ENCODE assay signal across 10 cellular contexts in the genomic region with DNA sequence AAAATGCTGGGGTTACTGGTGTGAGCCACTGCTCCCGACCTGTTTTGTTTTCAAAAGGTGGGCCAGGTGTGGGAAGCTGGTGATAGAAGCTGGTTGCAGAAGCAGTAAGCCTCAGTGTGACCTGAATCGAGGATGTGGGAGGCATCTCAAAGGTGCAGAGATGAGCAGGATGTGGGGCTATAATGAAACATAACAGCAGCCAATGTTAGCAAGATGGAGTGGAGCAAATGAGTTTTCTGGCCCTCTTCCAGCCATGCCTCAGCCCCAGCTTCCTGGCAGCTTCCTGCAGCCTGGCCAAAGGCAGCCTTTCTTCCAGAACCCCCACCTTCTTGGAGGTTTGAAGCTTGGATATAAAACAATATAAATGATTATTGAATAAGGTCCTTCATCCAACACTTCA.
DNase-seq lines count a peak whose midpoint lies in the region; ATAC-seq and TF ChIP-seq lines count a peak whose summit lies in the region.
"Had no signal": no experiment of that assay in that cellular context is flagged by ENCODE, and none has a peak within 500 bp of the region (broad histone marks: within the 10 kb centered on the region; RNA-seq: fewer than 3 reads in every experiment).

No MANE protein-coding gene starts in this region.

- no peak overlapping the region for H3K18ac ChIP-seq in H9 (ENCODE audit: insufficient read length, low read depth, low read length)

- no peak overlapping the region for H3K56ac ChIP-seq in H9 (ENCODE audit: insufficient read length, low read depth, low read length)

- H2BK12ac ChIP-seq in H9 (ENCODE audit: insufficient read length, low read depth, low read length): no peak overlapping the region

- peak overlapping the region; percentile 92 for H3K27ac Mint-ChIP-seq in activated CD8-positive, alpha-beta T cell treated with anti-CD3 and anti-CD28 coated beads, Interleukin-2, amount 10 ng/mL, durations not matched to agents 7 days and 5 days
- H3K27ac Mint-ChIP-seq in endodermal cell: no peak overlapping the region
- H3K27ac Mint-ChIP-seq in H9: no peak overlapping the region; a peak in 1 of 7 replicates

- peak overlapping the region; percentile 31 for H3K4me3 Mint-ChIP-seq in activated CD8-positive, alpha-beta T cell treated with anti-CD3 and anti-CD28 coated beads, Interleukin-2, amount 10 ng/mL, durations not matched to agents 7 days and 5 days
- H3K4me3 Mint-ChIP-seq in endodermal cell (no peak overlapping the region), H9 (no peak overlapping the region)

- H3K14ac ChIP-seq in H9 (ENCODE audit: insufficient read depth, low read length): no peak overlapping the region; the same call in 1 of the 2 replicates

- TF ChIP-seq CTCF in endodermal cell (conservative IDR thresholded peaks at IDR 0.05) (no peak), thyroid gland (IDR thresholded peaks at IDR 0.05) (no peak), H9 (conservative IDR thresholded peaks at IDR 0.05) (no peak)

- no peak overlapping the region for H4K5ac ChIP-seq in H9 (ENCODE audit: insufficient read length, low read depth, low read length)

- intact Hi-C loops in left cardiac atrium (cut with DNase I): no loop called here
- intact Hi-C loops in cardiac septum (cut with DNase I): no loop called here
- intact Hi-C loops in thyroid gland (cut with DNase I): no loop called here

- H3T11ph ChIP-seq in H9 (ENCODE audit: low read length): no peak overlapping the region

- H3K36me3 Mint-ChIP-seq in activated CD8-positive, alpha-beta T cell treated with anti-CD3 and anti-CD28 coated beads, Interleukin-2, amount 10 ng/mL, durations not matched to agents 7 days and 5 days (ENCODE audit: low read depth): peaks cover 35% of the 10 kb centered on the region
- H3K36me3 Mint-ChIP-seq in endodermal cell (ENCODE audit: low read depth) (no peaks in the 10 kb centered on the region), H9 (ENCODE audit: insufficient read depth in 1 of 3, low read depth in 3 of 3) (peaks cover 0 to 13% (median 9%) of the 10 kb centered on the region in 3 experiments; a peak in 4 of 7 replicates)

- no peak for TF ChIP-seq POLR2A in thyroid gland (IDR thresholded peaks at IDR 0.05)

- H3K27ac ChIP-seq in endodermal cell (ENCODE audit: low read depth, low read length): no peak overlapping the region
- no peak overlapping the region for H3K27ac ChIP-seq in thyroid gland
- H3K27ac ChIP-seq in H9 (ENCODE audit: insufficient read length, low read depth, low read length): no peak overlapping the region
- H3K27ac ChIP-seq: epithelial cell of prostate had no signal

- H2BK20ac ChIP-seq in H9 (ENCODE audit: low read depth, low read length, poor library complexity, severe bottlenecking): no peak overlapping the region

- WGBS in endodermal cell (ENCODE audit: insufficient coverage in 1 of 2, insufficient read length in 1 of 2), 2 experiments: 86 to 92% methylated on average over 2 of the region's 2 CpGs
- 63 to 73% methylated on average over 2 of the region's 2 CpGs for WGBS in thyroid gland, 2 donors
- WGBS in H9 (ENCODE audit: extremely low coverage, insufficient read length, low lambda C conversion rate): no CpG with 5 or more reads among the region's 2 CpGs

- H3K9me3 Mint-ChIP-seq in activated CD8-positive, alpha-beta T cell treated with anti-CD3 and anti-CD28 coated beads, Interleukin-2, amount 10 ng/mL, durations not matched to agents 7 days and 5 days (ENCODE audit: insufficient read depth): peaks cover 11% of the 10 kb centered on the region
- peaks cover 17% of the 10 kb centered on the region for H3K9me3 Mint-ChIP-seq in endodermal cell
- H3K9me3 Mint-ChIP-seq in H9: peaks cover 13 to 15% of the 10 kb centered on the region in 2 experiments

- H3K23me2 ChIP-seq in H9 (ENCODE audit: insufficient read length, low read depth, low read length, poor library complexity, severe bottlenecking): no peaks in the 10 kb centered on the region

- H2BK5ac ChIP-seq in H9 (ENCODE audit: insufficient read length, low read length): no peak overlapping the region

- peak; percentile 34 for DNase-seq in left cardiac atrium
- DNase-seq in cardiac septum (ENCODE audit: low spot score): no peak
- DNase-seq in activated CD8-positive, alpha-beta T cell treated with anti-CD3 and anti-CD28 coated beads, Interleukin-2, amount 10 ng/mL, durations not matched to agents 7 days and 5 days: peak; percentile 66
- DNase-seq in endodermal cell: peak; percentile 5
- peak; percentile 14 for DNase-seq in thyroid gland
- no peak for DNase-seq in iPS-NIHi7 (ENCODE audit: extremely low spot score)
- DNase-seq in H9: no peak

- H3K9me3 ChIP-seq in endodermal cell (ENCODE audit: control insufficient read depth, low read length) (peaks cover 13% of the 10 kb centered on the region), thyroid gland (no peaks in the 10 kb centered on the region), H9 (ENCODE audit: control insufficient read depth, low read depth, low read length) (peaks cover 5% of the 10 kb centered on the region)

- no peak overlapping the region for H3K4ac ChIP-seq in H9 (ENCODE audit: low read depth, low read length)

- H4K91ac ChIP-seq in H9 (ENCODE audit: insufficient read length, low read depth, low read length): no peak overlapping the region

- H3K27me3 Mint-ChIP-seq in activated CD8-positive, alpha-beta T cell treated with anti-CD3 and anti-CD28 coated beads, Interleukin-2, amount 10 ng/mL, durations not matched to agents 7 days and 5 days (ENCODE audit: low read depth): no peaks in the 10 kb centered on the region
- H3K27me3 Mint-ChIP-seq in endodermal cell (ENCODE audit: insufficient read depth) (peaks cover 2% of the 10 kb centered on the region), H9 (ENCODE audit: low read depth) (peaks cover 16% of the 10 kb centered on the region)

- H2AFZ ChIP-seq in H9 (ENCODE audit: low read length): no peak overlapping the region

- POLR2A ChIA-PET in activated CD8-positive, alpha-beta T cell treated with anti-CD3 and anti-CD28 coated beads, Interleukin-2, amount 10 ng/mL, durations not matched to agents 7 days and 5 days (lab: Charles Lee): interaction anchor here (0.5 to 1.2 kb wide), 3 partner anchors 15 to 141 kb away, joined by 3 to 5 read pairs (median 3); no protein-coding TSS in a partner anchor

- H4K20me1 ChIP-seq in H9 (ENCODE audit: control insufficient read depth, insufficient read depth, insufficient read length): no peaks in the 10 kb centered on the region

- no peak overlapping the region for H3K4me2 ChIP-seq in H9 (ENCODE audit: insufficient read depth, insufficient read length, low read length)

- H2BK15ac ChIP-seq in H9 (ENCODE audit: low read depth, low read length): no peak overlapping the region

- no peaks in the 10 kb centered on the region for H3K79me2 ChIP-seq in H9 (ENCODE audit: insufficient read depth, low read length)

- H4K8ac ChIP-seq in H9 (replicated peaks; ENCODE audit: insufficient read length, low read depth, low read length): no peak overlapping the region

- H3K79me1 ChIP-seq in H9 (ENCODE audit: insufficient read depth, low read depth, low read length, poor library complexity, severe bottlenecking): no peaks in the 10 kb centered on the region

- H3K4me1 ChIP-seq in endodermal cell (ENCODE audit: control insufficient read depth, insufficient read depth, low read length): no peaks in the 10 kb centered on the region
- H3K4me1 ChIP-seq in thyroid gland: peaks cover 3 to 13% of the 10 kb centered on the region in 2 donors
- no peaks in the 10 kb centered on the region for H3K4me1 ChIP-seq in H9 (ENCODE audit: insufficient read depth, low read length)

- H3K23ac ChIP-seq in H9 (ENCODE audit: insufficient read length, low read depth, low read length): no peak overlapping the region

- CTCF ChIA-PET in activated CD8-positive, alpha-beta T cell treated with anti-CD3 and anti-CD28 coated beads, Interleukin-2, amount 10 ng/mL, durations not matched to agents 7 days and 5 days (lab: Charles Lee): interaction anchor here (0.9 to 1.7 kb wide), 3 partner anchors 10 to 147 kb away, joined by 3 to 9 read pairs (median 3); no protein-coding TSS in a partner anchor

- ATAC-seq in left cardiac atrium (peak in 1 of 2 donors; percentile 49), GM19395 (IDR thresholded peaks at IDR 0.05; ENCODE audit: unreplicated experiment) (no peak)
- ATAC-seq in activated CD8-positive, alpha-beta T cell treated with anti-CD3 and anti-CD28 coated beads, Interleukin-2, amount 10 ng/mL, durations not matched to agents 7 days and 5 days: peak; percentile 62
- ATAC-seq: Panc1 had no signal

- H3K9ac ChIP-seq in endodermal cell (ENCODE audit: extremely low read depth, low read length, poor library complexity, severe bottlenecking) (no peak overlapping the region), H9 (ENCODE audit: extremely low read depth, insufficient read length, low read length) (no peak overlapping the region)

- no peak overlapping the region for H2BK120ac ChIP-seq in H9 (ENCODE audit: low read depth, low read length, poor library complexity, severe bottlenecking)

- no peak overlapping the region for H2AK5ac ChIP-seq in H9 (ENCODE audit: insufficient read length, low read length)

- no peak overlapping the region for H3K4me3 ChIP-seq in endodermal cell (ENCODE audit: low read length)
- H3K4me3 ChIP-seq in thyroid gland (replicated peaks in 1 of 3): no peak overlapping the region

- H3K36me3 ChIP-seq in endodermal cell (ENCODE audit: control insufficient read depth, insufficient read depth, low read length) (no peaks in the 10 kb centered on the region), thyroid gland (no peaks in the 10 kb centered on the region)

- H3K27me3 ChIP-seq in endodermal cell (ENCODE audit: control insufficient read depth, insufficient read depth, low read length, poor library complexity, severe bottlenecking): no peaks in the 10 kb centered on the region
- no peaks in the 10 kb centered on the region for H3K27me3 ChIP-seq in thyroid gland
- no peaks in the 10 kb centered on the region for H3K27me3 ChIP-seq in H9 (ENCODE audit: insufficient read depth, low read length)

- H3K4me1 Mint-ChIP-seq in activated CD8-positive, alpha-beta T cell treated with anti-CD3 and anti-CD28 coated beads, Interleukin-2, amount 10 ng/mL, durations not matched to agents 7 days and 5 days (ENCODE audit: low read depth): peaks cover 54% of the 10 kb centered on the region
- H3K4me1 Mint-ChIP-seq in endodermal cell (peaks cover 3% of the 10 kb centered on the region), H9 (0 out of 4 replicates have a peak, but pooled peaks cover 2 to 3% of the 10 kb centered on the region in 2 experiments)

Comparison
In these comparisons a context has a peak if more than half of its experiments do, and no peak if none do; other contexts are left out.
1. DNase-seq: peak in left cardiac atrium (single experiment), activated CD8-positive, alpha-beta T cell treated with anti-CD3 and anti-CD28 coated beads, Interleukin-2, amount 10 ng/mL, durations not matched to agents 7 days and 5 days (single experiment), endodermal cell (single experiment) and thyroid gland (2 of 2); none in cardiac septum (single experiment), iPS-NIHi7 (single experiment) and H9 (single experiment).